ENCODE assay signal across 1 cellular context in the genomic region with DNA sequence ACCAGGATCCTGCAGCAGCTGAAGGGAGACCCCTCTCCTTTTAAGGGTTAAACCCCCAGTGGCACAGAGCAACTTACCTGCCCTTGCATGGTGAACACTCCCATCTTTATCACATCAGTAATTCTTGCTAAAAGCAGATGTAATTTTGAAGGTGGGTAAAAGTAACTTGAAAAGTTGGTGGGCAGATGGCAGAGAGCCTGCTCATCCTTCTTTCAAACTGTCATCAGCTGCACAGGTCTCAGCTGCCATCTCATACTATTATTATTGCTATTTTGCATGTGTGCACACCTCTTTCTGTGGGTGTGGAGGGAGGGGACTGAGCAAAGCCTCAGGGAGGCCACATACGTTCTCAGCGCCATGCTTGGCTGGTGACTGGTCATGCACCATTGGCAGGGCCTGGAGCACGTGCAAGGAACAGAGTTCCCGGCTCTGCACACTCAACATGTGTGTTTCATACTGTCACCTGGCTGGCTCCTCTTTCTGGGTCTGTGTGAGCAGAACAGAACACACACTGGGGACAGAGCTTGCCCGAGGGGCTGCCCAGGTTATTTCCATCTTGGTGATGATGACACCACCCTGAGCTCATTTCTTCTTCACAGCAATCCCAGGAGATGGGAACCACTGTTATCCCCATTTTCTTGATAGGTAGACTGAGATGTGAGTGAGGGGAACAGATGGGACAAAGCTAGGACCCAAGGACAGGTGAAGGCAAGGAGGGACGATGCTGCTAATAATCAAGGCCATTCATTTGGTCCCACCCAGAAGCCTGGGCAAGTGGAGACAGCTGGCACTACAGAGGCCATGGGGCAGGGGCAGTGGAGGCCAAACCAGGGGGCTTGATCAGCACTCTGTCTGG.
TF ChIP-seq lines count a peak whose summit lies in the region.

No MANE protein-coding gene starts in this region.

TF ChIP-seq in GM12878, 131 proteins besides CTCF, POLR2A, EP300 and RAD21 (continued from another document and continues in another):
- TF ChIP-seq BHLHE40 (IDR thresholded peaks at IDR 0.05; ENCODE audit: borderline replicate concordance in 1 of 2, low read depth in 2 of 2, low read length in 1 of 2) (peak; percentile 100), ETV6 (conservative IDR thresholded peaks at IDR 0.05 in 1 of 2, IDR thresholded peaks at IDR 0.05 in 1 of 2; ENCODE audit: borderline replicate concordance in 1 of 2, low read depth in 1 of 2) (no peak), BACH1 (IDR thresholded peaks at IDR 0.05; ENCODE audit: borderline replicate concordance) (peak; percentile 47; the same call in 1 of the 2 replicates), FOXM1 (IDR thresholded peaks at IDR 0.05; ENCODE audit: low read depth, low read length) (0 out of 2 replicates have a peak, but pooled peaks have one; percentile 36), PAX8 (IDR thresholded peaks at IDR 0.05) (peak; percentile 92; the same call in 1 of the 2 replicates), ZZZ3 (IDR thresholded peaks at IDR 0.05; ENCODE audit: control insufficient read depth, insufficient read length, low read depth) (no peak), MYC (IDR thresholded peaks at IDR 0.05; ENCODE audit: insufficient read depth, insufficient read length, insufficient replicate concordance, low read length, severe bottlenecking) (peak; percentile 92), HDAC6 (IDR thresholded peaks at IDR 0.05; ENCODE audit: unreplicated experiment) (no peak), ZNF384 (IDR thresholded peaks at IDR 0.05; ENCODE audit: borderline replicate concordance, low read depth, low read length) (no peak), GATAD2B (conservative IDR thresholded peaks at IDR 0.05; ENCODE audit: low read depth) (peak; percentile 93), MEF2A (IDR thresholded peaks at IDR 0.05; ENCODE audit: insufficient read depth, low read depth, low read length) (peak; percentile 79), KDM1A (IDR thresholded peaks at IDR 0.05; ENCODE audit: borderline replicate concordance) (no peak), NR2F1 (conservative IDR thresholded peaks at IDR 0.05) (peak; percentile 69), RAD51 (IDR thresholded peaks at IDR 0.05) (peak; percentile 78), JUND (IDR thresholded peaks at IDR 0.05; ENCODE audit: low read depth, low read length) (no peak), ZNF274 (IDR thresholded peaks at IDR 0.05; ENCODE audit: insufficient read depth, insufficient read length) (no peak), NBN (IDR thresholded peaks at IDR 0.05) (peak; percentile 91; the same call in 1 of the 2 replicates), CHD1 (IDR thresholded peaks at IDR 0.05; ENCODE audit: low read depth, low read length) (no peak), FOS (IDR thresholded peaks at IDR 0.05; ENCODE audit: borderline replicate concordance, extremely low read depth, insufficient read length) (no peak), EGR1 (IDR thresholded peaks at IDR 0.05; ENCODE audit: borderline replicate concordance in 1 of 2, low read depth in 2 of 2, low read length in 2 of 2) (0 out of 3 replicates have a peak, but pooled peaks of 1 of the 2 experiments have one; percentile 35), RCOR1 (conservative IDR thresholded peaks at IDR 0.05; ENCODE audit: low read depth, low read length) (peak; percentile 49; the same call in 1 of the 2 replicates), TCF7 (IDR thresholded peaks at IDR 0.05; ENCODE audit: borderline replicate concordance) (no peak), KLF5 (IDR thresholded peaks at IDR 0.05; ENCODE audit: partially characterized antibody) (no peak), SMARCA5 (IDR thresholded peaks at IDR 0.05) (peak; percentile 93), ESRRA (IDR thresholded peaks at IDR 0.05; ENCODE audit: low read length) (no peak), WRNIP1 (IDR thresholded peaks at IDR 0.05; ENCODE audit: borderline replicate concordance, low read depth, low read length) (no peak), MEF2B (IDR thresholded peaks at IDR 0.05; ENCODE audit: partially characterized antibody, poor library complexity, severe bottlenecking) (peak; percentile 96)
- TF ChIP-seq, protein P1, sequence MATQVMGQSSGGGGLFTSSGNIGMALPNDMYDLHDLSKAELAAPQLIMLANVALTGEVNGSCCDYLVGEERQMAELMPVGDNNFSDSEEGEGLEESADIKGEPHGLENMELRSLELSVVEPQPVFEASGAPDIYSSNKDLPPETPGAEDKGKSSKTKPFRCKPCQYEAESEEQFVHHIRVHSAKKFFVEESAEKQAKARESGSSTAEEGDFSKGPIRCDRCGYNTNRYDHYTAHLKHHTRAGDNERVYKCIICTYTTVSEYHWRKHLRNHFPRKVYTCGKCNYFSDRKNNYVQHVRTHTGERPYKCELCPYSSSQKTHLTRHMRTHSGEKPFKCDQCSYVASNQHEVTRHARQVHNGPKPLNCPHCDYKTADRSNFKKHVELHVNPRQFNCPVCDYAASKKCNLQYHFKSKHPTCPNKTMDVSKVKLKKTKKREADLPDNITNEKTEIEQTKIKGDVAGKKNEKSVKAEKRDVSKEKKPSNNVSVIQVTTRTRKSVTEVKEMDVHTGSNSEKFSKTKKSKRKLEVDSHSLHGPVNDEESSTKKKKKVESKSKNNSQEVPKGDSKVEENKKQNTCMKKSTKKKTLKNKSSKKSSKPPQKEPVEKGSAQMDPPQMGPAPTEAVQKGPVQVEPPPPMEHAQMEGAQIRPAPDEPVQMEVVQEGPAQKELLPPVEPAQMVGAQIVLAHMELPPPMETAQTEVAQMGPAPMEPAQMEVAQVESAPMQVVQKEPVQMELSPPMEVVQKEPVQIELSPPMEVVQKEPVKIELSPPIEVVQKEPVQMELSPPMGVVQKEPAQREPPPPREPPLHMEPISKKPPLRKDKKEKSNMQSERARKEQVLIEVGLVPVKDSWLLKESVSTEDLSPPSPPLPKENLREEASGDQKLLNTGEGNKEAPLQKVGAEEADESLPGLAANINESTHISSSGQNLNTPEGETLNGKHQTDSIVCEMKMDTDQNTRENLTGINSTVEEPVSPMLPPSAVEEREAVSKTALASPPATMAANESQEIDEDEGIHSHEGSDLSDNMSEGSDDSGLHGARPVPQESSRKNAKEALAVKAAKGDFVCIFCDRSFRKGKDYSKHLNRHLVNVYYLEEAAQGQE (IDR thresholded peaks at IDR 0.05; ENCODE audit: low read depth, low read length) = no peak
- TF ChIP-seq, protein P2, sequence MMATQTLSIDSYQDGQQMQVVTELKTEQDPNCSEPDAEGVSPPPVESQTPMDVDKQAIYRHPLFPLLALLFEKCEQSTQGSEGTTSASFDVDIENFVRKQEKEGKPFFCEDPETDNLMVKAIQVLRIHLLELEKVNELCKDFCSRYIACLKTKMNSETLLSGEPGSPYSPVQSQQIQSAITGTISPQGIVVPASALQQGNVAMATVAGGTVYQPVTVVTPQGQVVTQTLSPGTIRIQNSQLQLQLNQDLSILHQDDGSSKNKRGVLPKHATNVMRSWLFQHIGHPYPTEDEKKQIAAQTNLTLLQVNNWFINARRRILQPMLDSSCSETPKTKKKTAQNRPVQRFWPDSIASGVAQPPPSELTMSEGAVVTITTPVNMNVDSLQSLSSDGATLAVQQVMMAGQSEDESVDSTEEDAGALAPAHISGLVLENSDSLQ (IDR thresholded peaks at IDR 0.05) = peak; percentile 24; the same call in 1 of the 2 replicates
- TF ChIP-seq, protein P3, sequence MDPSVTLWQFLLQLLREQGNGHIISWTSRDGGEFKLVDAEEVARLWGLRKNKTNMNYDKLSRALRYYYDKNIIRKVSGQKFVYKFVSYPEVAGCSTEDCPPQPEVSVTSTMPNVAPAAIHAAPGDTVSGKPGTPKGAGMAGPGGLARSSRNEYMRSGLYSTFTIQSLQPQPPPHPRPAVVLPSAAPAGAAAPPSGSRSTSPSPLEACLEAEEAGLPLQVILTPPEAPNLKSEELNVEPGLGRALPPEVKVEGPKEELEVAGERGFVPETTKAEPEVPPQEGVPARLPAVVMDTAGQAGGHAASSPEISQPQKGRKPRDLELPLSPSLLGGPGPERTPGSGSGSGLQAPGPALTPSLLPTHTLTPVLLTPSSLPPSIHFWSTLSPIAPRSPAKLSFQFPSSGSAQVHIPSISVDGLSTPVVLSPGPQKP (IDR thresholded peaks at IDR 0.05; ENCODE audit: low read depth, low read length) = no peak
- TF ChIP-seq, protein P4, sequence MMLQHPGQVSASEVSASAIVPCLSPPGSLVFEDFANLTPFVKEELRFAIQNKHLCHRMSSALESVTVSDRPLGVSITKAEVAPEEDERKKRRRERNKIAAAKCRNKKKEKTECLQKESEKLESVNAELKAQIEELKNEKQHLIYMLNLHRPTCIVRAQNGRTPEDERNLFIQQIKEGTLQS (IDR thresholded peaks at IDR 0.05; ENCODE audit: borderline replicate concordance, extremely low read depth, low read depth, low read length) = no peak
- TF ChIP-seq, protein P5, sequence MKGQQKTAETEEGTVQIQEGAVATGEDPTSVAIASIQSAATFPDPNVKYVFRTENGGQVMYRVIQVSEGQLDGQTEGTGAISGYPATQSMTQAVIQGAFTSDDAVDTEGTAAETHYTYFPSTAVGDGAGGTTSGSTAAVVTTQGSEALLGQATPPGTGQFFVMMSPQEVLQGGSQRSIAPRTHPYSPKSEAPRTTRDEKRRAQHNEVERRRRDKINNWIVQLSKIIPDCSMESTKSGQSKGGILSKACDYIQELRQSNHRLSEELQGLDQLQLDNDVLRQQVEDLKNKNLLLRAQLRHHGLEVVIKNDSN (IDR thresholded peaks at IDR 0.05; ENCODE audit: borderline replicate concordance, extremely low read length, insufficient read depth, low read depth, low read length) = peak; percentile 65
- TF ChIP-seq, protein P6, sequence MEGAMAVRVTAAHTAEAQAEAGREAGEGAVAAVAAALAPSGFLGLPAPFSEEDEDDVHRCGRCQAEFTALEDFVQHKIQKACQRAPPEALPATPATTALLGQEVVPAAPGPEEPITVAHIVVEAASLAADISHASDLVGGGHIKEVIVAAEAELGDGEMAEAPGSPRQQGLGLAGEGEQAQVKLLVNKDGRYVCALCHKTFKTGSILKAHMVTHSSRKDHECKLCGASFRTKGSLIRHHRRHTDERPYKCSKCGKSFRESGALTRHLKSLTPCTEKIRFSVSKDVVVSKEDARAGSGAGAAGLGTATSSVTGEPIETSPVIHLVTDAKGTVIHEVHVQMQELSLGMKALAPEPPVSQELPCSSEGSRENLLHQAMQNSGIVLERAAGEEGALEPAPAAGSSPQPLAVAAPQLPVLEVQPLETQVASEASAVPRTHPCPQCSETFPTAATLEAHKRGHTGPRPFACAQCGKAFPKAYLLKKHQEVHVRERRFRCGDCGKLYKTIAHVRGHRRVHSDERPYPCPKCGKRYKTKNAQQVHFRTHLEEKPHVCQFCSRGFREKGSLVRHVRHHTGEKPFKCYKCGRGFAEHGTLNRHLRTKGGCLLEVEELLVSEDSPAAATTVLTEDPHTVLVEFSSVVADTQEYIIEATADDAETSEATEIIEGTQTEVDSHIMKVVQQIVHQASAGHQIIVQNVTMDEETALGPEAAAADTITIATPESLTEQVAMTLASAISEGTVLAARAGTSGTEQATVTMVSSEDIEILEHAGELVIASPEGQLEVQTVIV (IDR thresholded peaks at IDR 0.05; ENCODE audit: borderline replicate concordance, partially characterized antibody) = no peak
- TF ChIP-seq, protein P7, sequence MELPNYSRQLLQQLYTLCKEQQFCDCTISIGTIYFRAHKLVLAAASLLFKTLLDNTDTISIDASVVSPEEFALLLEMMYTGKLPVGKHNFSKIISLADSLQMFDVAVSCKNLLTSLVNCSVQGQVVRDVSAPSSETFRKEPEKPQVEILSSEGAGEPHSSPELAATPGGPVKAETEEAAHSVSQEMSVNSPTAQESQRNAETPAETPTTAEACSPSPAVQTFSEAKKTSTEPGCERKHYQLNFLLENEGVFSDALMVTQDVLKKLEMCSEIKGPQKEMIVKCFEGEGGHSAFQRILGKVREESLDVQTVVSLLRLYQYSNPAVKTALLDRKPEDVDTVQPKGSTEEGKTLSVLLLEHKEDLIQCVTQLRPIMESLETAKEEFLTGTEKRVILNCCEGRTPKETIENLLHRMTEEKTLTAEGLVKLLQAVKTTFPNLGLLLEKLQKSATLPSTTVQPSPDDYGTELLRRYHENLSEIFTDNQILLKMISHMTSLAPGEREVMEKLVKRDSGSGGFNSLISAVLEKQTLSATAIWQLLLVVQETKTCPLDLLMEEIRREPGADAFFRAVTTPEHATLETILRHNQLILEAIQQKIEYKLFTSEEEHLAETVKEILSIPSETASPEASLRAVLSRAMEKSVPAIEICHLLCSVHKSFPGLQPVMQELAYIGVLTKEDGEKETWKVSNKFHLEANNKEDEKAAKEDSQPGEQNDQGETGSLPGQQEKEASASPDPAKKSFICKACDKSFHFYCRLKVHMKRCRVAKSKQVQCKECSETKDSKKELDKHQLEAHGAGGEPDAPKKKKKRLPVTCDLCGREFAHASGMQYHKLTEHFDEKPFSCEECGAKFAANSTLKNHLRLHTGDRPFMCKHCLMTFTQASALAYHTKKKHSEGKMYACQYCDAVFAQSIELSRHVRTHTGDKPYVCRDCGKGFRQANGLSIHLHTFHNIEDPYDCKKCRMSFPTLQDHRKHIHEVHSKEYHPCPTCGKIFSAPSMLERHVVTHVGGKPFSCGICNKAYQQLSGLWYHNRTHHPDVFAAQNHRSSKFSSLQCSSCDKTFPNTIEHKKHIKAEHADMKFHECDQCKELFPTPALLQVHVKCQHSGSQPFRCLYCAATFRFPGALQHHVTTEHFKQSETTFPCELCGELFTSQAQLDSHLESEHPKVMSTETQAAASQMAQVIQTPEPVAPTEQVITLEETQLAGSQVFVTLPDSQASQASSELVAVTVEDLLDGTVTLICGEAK (IDR thresholded peaks at IDR 0.05; ENCODE audit: borderline replicate concordance) = no peak; the same call in 1 of the 2 replicates
- TF ChIP-seq, protein P8, sequence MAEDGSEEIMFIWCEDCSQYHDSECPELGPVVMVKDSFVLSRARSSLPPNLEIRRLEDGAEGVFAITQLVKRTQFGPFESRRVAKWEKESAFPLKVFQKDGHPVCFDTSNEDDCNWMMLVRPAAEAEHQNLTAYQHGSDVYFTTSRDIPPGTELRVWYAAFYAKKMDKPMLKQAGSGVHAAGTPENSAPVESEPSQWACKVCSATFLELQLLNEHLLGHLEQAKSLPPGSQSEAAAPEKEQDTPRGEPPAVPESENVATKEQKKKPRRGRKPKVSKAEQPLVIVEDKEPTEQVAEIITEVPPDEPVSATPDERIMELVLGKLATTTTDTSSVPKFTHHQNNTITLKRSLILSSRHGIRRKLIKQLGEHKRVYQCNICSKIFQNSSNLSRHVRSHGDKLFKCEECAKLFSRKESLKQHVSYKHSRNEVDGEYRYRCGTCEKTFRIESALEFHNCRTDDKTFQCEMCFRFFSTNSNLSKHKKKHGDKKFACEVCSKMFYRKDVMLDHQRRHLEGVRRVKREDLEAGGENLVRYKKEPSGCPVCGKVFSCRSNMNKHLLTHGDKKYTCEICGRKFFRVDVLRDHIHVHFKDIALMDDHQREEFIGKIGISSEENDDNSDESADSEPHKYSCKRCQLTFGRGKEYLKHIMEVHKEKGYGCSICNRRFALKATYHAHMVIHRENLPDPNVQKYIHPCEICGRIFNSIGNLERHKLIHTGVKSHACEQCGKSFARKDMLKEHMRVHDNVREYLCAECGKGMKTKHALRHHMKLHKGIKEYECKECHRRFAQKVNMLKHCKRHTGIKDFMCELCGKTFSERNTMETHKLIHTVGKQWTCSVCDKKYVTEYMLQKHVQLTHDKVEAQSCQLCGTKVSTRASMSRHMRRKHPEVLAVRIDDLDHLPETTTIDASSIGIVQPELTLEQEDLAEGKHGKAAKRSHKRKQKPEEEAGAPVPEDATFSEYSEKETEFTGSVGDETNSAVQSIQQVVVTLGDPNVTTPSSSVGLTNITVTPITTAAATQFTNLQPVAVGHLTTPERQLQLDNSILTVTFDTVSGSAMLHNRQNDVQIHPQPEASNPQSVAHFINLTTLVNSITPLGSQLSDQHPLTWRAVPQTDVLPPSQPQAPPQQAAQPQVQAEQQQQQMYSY (CRISPR knock-in tag; IDR thresholded peaks at IDR 0.05) = no peak
